15 cellular contexts compared by ENCODE assay signal in the genomic region with DNA sequence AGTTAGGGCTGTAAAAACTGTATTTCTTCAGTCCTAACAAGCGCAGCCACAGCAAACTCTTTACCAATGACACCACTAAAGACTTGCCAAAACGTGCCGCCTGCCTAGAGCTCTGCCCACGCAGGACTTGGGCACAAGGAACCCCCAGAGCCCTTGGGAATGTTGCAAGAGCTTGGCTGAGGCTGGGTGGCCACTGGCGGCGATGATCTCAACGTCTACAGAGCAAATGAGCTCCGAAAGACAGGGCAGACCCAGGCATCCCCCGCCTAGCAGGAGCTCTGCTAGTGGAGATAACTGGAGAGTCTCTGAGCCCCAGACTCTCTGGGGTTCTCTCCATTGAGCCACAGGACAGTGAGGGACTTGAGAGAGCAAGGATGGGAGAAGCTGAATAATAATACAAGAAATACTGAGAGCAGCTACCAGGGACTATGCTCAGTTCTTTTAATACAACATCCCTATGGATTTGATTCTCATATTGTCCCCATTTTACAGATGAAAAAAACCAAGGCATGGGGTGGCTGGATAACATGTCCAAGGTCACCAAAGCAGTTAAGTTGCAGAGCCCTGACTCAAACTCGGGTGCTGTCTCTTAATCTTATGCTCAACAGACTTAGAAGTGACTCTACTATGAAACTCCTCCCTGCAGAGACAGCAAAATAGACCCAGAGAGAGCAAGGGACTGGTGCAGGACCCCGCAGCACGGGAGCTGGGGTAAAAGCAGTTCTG. TPM values are rescaled to one million over a fixed set of nuclear protein-coding genes. Genes with fewer than 3 reads are reported as not detected.
DNase-seq lines count a peak whose midpoint lies in the region; ATAC-seq, FAIRE-seq and TF ChIP-seq lines count a peak whose summit lies in the region.
"Had no signal": no experiment of that assay in that cellular context is flagged by ENCODE, and none has a peak within 500 bp of the region (broad histone marks: within the 10 kb centered on the region; RNA-seq: fewer than 3 reads in every experiment).

No MANE protein-coding gene starts in this region.

- H3K4me3 Mint-ChIP-seq in neural progenitor cell, result no peak overlapping the region
- H3K4me3 Mint-ChIP-seq: activated CD4-positive, alpha-beta T cell treated with anti-CD3 and anti-CD28 coated beads for 36 hours; effector memory CD8-positive, alpha-beta T cell; H9; nephron had no signal

- TF ChIP-seq CTCF in AG09309 (IDR thresholded peaks at IDR 0.05; ENCODE audit: control insufficient read depth, insufficient read depth, low read depth, low read length, missing control alignments), result no peak
- no peak for TF ChIP-seq CTCF in PC-9 (conservative IDR thresholded peaks at IDR 0.05)
- no peak for TF ChIP-seq CTCF in H1 (IDR thresholded peaks at IDR 0.05; ENCODE audit: control extremely low read depth in 1 of 3, insufficient read depth in 1 of 3, low read depth in 1 of 3, low read length in 3 of 3)
- TF ChIP-seq CTCF in neural progenitor cell (IDR thresholded peaks at IDR 0.05), result no peak

- H3K23me2 ChIP-seq in H1 (ENCODE audit: low read depth, low read length), result no peaks in the 10 kb centered on the region

- no peak overlapping the region for H2BK20ac ChIP-seq in H1 (ENCODE audit: low read length)

- no peak for TF ChIP-seq POLR2A in H1 (IDR thresholded peaks at IDR 0.05; ENCODE audit: control extremely low read depth in 1 of 2, low read depth in 2 of 2, low read length in 2 of 2)

- no peaks in the 10 kb centered on the region for H3K9me3 Mint-ChIP-seq in neural progenitor cell
- H3K9me3 Mint-ChIP-seq: effector memory CD8-positive, alpha-beta T cell; H9; nephron had no signal

- H3F3A ChIP-seq in PC-9 (ENCODE audit: insufficient read depth, low read depth) (peaks cover 57% of the 10 kb centered on the region; the same call in 1 of the 2 replicates), neural progenitor cell (ENCODE audit: low read depth) (peaks cover 5% of the 10 kb centered on the region)

- peaks cover 37% of the 10 kb centered on the region for H3K4me1 Mint-ChIP-seq in neural progenitor cell

- H2AFZ ChIP-seq in PC-9, result no peak overlapping the region
- H2AFZ ChIP-seq in H1 (ENCODE audit: low read length), result no peak overlapping the region
- H2AFZ ChIP-seq in neural progenitor cell (replicated peaks), result no peak overlapping the region

- H3K4me3 ChIP-seq in AG09309 (ENCODE audit: control insufficient read depth, low read depth, low read length) (no peak overlapping the region), PC-9 (no peak overlapping the region), H1 (ENCODE audit: extremely low read depth in 1 of 4, insufficient read depth in 2 of 4, low read depth in 3 of 4, low read length in 4 of 4) (no peak overlapping the region), neural progenitor cell (no peak overlapping the region)

- H3K79me2 ChIP-seq in PC-9 (ENCODE audit: low read depth) (peaks cover 95% of the 10 kb centered on the region), H1 (ENCODE audit: control insufficient read depth in 1 of 2, insufficient read depth in 2 of 2, low read length in 2 of 2) (peaks cover 0 to 28% of the 10 kb centered on the region in 2 experiments; a peak in 1 of 4 replicates), neural progenitor cell (ENCODE audit: low read depth) (no peaks in the 10 kb centered on the region)

- H3K9ac ChIP-seq in H1 (replicated peaks in 1 of 4; ENCODE audit: extremely low read depth in 1 of 4, low read depth in 3 of 4, low read length in 3 of 4), result no peak overlapping the region
- no peak overlapping the region for H3K9ac ChIP-seq in neural progenitor cell

- no peaks in the 10 kb centered on the region for H3K36me3 ChIP-seq in PC-9 (ENCODE audit: low read depth)
- no peaks in the 10 kb centered on the region for H3K36me3 ChIP-seq in H1 (ENCODE audit: control insufficient read depth in 2 of 4, insufficient read depth in 4 of 4, low read length in 3 of 4)
- no peaks in the 10 kb centered on the region for H3K36me3 ChIP-seq in neural progenitor cell

- no peak overlapping the region for H3K56ac ChIP-seq in H1 (replicated peaks; ENCODE audit: insufficient read length, low read depth, low read length)

- H3K23ac ChIP-seq in H1 (ENCODE audit: insufficient read length), result no peak overlapping the region

- H4K8ac ChIP-seq in H1 (ENCODE audit: extremely low read depth, insufficient read depth, low read length), result peak overlapping the region; percentile 92

- H2BK12ac ChIP-seq in H1 (ENCODE audit: low read depth, low read length), result no peak overlapping the region

- no peak for TF ChIP-seq EP300 in H1 (IDR thresholded peaks at IDR 0.05; ENCODE audit: borderline replicate concordance in 1 of 2, low read depth in 2 of 2, low read length in 2 of 2)

- H2BK120ac ChIP-seq in H1 (replicated peaks; ENCODE audit: low read depth, low read length), result no peak overlapping the region

- peaks cover 18% of the 10 kb centered on the region for H3K27me3 Mint-ChIP-seq in neural progenitor cell (ENCODE audit: insufficient read depth, low read depth)
- H3K27me3 Mint-ChIP-seq: activated CD4-positive, alpha-beta T cell treated with anti-CD3 and anti-CD28 coated beads for 36 hours had no signal

- H3K27ac Mint-ChIP-seq in neural progenitor cell, result peak overlapping the region; percentile 42
- H3K27ac Mint-ChIP-seq: activated CD4-positive, alpha-beta T cell treated with anti-CD3 and anti-CD28 coated beads for 36 hours; effector memory CD8-positive, alpha-beta T cell; nephron had no signal

- no peak overlapping the region for H4K91ac ChIP-seq in H1 (replicated peaks; ENCODE audit: insufficient read length, low read length)

- H3K14ac ChIP-seq in H1 (ENCODE audit: insufficient read length), result no peak overlapping the region

- H3K4me2 ChIP-seq in PC-9 (peak overlapping the region; percentile 49), H1 (ENCODE audit: insufficient read depth in 1 of 2, low read depth in 2 of 2, low read length in 2 of 2) (no peak overlapping the region), neural progenitor cell (no peak overlapping the region)

- H2BK5ac ChIP-seq in H1 (ENCODE audit: low read depth, low read length), result no peak overlapping the region; the same call in 1 of the 2 replicates

- H3K27me3 ChIP-seq in PC-9 (ENCODE audit: insufficient read depth, low read depth) (no peaks in the 10 kb centered on the region), H1 (replicated peaks in 1 of 4; ENCODE audit: control insufficient read depth in 3 of 4, extremely low read depth in 1 of 4, insufficient read depth in 3 of 4, low read length in 3 of 4) (no peaks in the 10 kb centered on the region), neural progenitor cell (no peaks in the 10 kb centered on the region)

- no peak overlapping the region for H2AK5ac ChIP-seq in H1 (ENCODE audit: low read depth, low read length)

- H3K27ac ChIP-seq in PC-9 (peak overlapping the region; percentile 93), H1 (ENCODE audit: low read depth, low read length) (no peak overlapping the region), neural progenitor cell (no peak overlapping the region)
- H3K27ac ChIP-seq: C4-2B had no signal

- no TSS peak for BruUV-seq in PC-9 (replicated peaks; lab: Mats Ljungman, UMichigan)

- POLR2A ChIA-PET in PC-9 (lab: Charles Lee; ENCODE audit: unreplicated experiment) (interaction anchor here (0.5 to 0.6 kb wide), 2 partner anchors 24 to 347 kb away, joined by 3 to 8 read pairs; no protein-coding TSS in a partner anchor), H1 (lab: Charles Lee; ENCODE audit: partially characterized antibody) (interaction anchor here (0.8 to 2.9 kb wide), 3 partner anchors 9 to 19 kb away, joined by 3 to 8 read pairs (median 4); no protein-coding TSS in a partner anchor)

- H3K4me1 ChIP-seq in PC-9 (replicated peaks; ENCODE audit: insufficient read depth), result peaks cover 99% of the 10 kb centered on the region
- peaks cover 5 to 15% (median 12%) of the 10 kb centered on the region in 4 experiments for H3K4me1 ChIP-seq in H1 (replicated peaks in 1 of 4; ENCODE audit: control insufficient read depth in 3 of 4, insufficient read depth in 4 of 4, low read length in 3 of 4)
- H3K4me1 ChIP-seq in neural progenitor cell, result peaks cover 8% of the 10 kb centered on the region

- no peaks in the 10 kb centered on the region for H3K9me2 ChIP-seq in PC-9 (ENCODE audit: insufficient read depth)

- CTCF ChIA-PET in PC-9 (lab: Charles Lee) (no interaction called here), H1 (lab: Charles Lee; ENCODE audit: partially characterized antibody) (interaction anchor here (1.2 to 5.4 kb wide), 6 partner anchors 9 to 31 kb away, joined by 3 to 43 read pairs (median 3); no protein-coding TSS in a partner anchor)

- no peak for FAIRE-seq in H1 (lab: Jason Lieb, UNC)

- H3K9me3 ChIP-seq in PC-9 (ENCODE audit: insufficient read depth, low read depth), result no peaks in the 10 kb centered on the region
- H3K9me3 ChIP-seq in H1 (ENCODE audit: insufficient read depth in 2 of 2, low read depth in 1 of 2, low read length in 1 of 2), result no peaks in the 10 kb centered on the region
- H3K9me3 ChIP-seq in neural progenitor cell (ENCODE audit: low read depth), result no peaks in the 10 kb centered on the region

- H3K18ac ChIP-seq in H1 (ENCODE audit: extremely low read depth, low read length), result peak overlapping the region; percentile 19; the same call in 1 of the 2 replicates

- 78% methylated on average over 12 of the region's 12 CpGs; no CpG with 5 or more reads in 1 of the 2 experiments for WGBS in H1 (ENCODE audit: extremely low coverage in 1 of 2, insufficient coverage in 1 of 2, insufficient read length in 1 of 2, insufficient replicate concordance in 2 of 2, low coverage in 1 of 2, low lambda C conversion rate in 2 of 2, missing lambda C conversion rate in 1 of 2), 2 experiments

- no peak overlapping the region; the same call in 1 of the 2 replicates for H2BK15ac ChIP-seq in H1 (ENCODE audit: low read length)

- ATAC-seq in GM21360 (IDR thresholded peaks at IDR 0.05; ENCODE audit: unreplicated experiment), result no peak
- ATAC-seq: activated CD4-positive, alpha-beta T cell treated with anti-CD3 and anti-CD28 coated beads for 36 hours; effector memory CD8-positive, alpha-beta T cell; stimulated activated naive CD8-positive, alpha-beta T cell treated with anti-CD3 and anti-CD28 coated beads, Interleukin-15, Interleukin-2, amounts not matched to agents 100 U/mL and 50 U/mL, for 24 hours had no signal

- intact Hi-C loops in PC-9 (cut with micrococcal nuclease; ENCODE audit: unreplicated experiment), result no loop called here

- peaks cover 8% of the 10 kb centered on the region for H3K79me1 ChIP-seq in H1 (ENCODE audit: low read depth, low read length)

- DNase-seq in AG09309 (ENCODE audit: low read depth), result peak; percentile 66
- DNase-seq in PC-9, result no peak
- no peak for DNase-seq in H1 (ENCODE audit: low read depth in 1 of 2, low spot score in 2 of 2)
- no peak for DNase-seq in neural progenitor cell (ENCODE audit: low spot score)
- DNase-seq in medulla oblongata (ENCODE audit: extremely low spot score), result no peak
- no peak for DNase-seq in nucleus accumbens (lab: John Stamatoyannopoulos, UW)
- DNase-seq in NCI-H2081 (lab: John Stamatoyannopoulos, UW), result no peak
- DNase-seq: effector memory CD8-positive, alpha-beta T cell; H9; NCI-H524; stimulated activated naive CD8-positive, alpha-beta T cell treated with anti-CD3 and anti-CD28 coated beads, Interleukin-15, Interleukin-2, amounts not matched to agents 100 U/mL and 50 U/mL, for 24 hours had no signal

- H4K20me1 ChIP-seq in PC-9 (ENCODE audit: insufficient read depth) (peaks cover 5% of the 10 kb centered on the region; the same call in 1 of the 2 replicates), H1 (replicated peaks in 1 of 2; ENCODE audit: control insufficient read depth in 1 of 2, insufficient read depth in 2 of 2, low read length in 2 of 2) (peaks cover 0 to 3% of the 10 kb centered on the region in 2 experiments), neural progenitor cell (ENCODE audit: low read depth) (no peaks in the 10 kb centered on the region)

- no peak for TF ChIP-seq RAD21 in H1 (IDR thresholded peaks at IDR 0.05 in 1 of 2, conservative IDR thresholded peaks at IDR 0.05 in 1 of 2; ENCODE audit: low read depth in 2 of 2, low read length in 2 of 2)

- H3K4ac ChIP-seq in H1 (replicated peaks; ENCODE audit: insufficient read length, low read depth, low read length), result no peak overlapping the region

- no peaks in the 10 kb centered on the region for H3K36me3 Mint-ChIP-seq in neural progenitor cell

- H4K5ac ChIP-seq in H1 (ENCODE audit: insufficient read length, low read depth, low read length), result no peak overlapping the region

RNA-seq across cellular contexts. Expression of gene SHB, which starts 32.5 kb away (rescaled TPM):
- 22.7 and 23.8 TPM in 2 replicates for total RNA-seq in PC-9 (2021)
- total RNA-seq in H1 (2021; fragmentation: NEBNext Ultra II Directional; extraction: Animal tissue kit (Norgen Biotek cat#: 25700)), result 12.6 and 13.7 TPM in 2 replicates
- 4.1 and 7.1 TPM in 2 replicates for polyA plus RNA-seq in H1 (2011; rRNA removed)
- 7.7 TPM for polyA plus RNA-seq in H1 (2011; cell fraction: cytosol; rRNA removed)
- polyA plus RNA-seq in H1 (2011; cell fraction: nucleus; rRNA removed), result 8.0 TPM
- polyA plus RNA-seq in H1 (2012, experiment 1 of 2), result 5.9 to 8.4 TPM (median 7.6 TPM) in 4 replicates
- polyA plus RNA-seq in H1 (2012, experiment 2 of 2), result 6.2 TPM
- polyA plus RNA-seq in H1 (2013, experiment 1 of 2), result 4.7 TPM
- polyA plus RNA-seq in H1 (2013, experiment 2 of 2), result 5.2 TPM
- 3.8 and 6.1 TPM in 2 replicates for polyA minus RNA-seq in H1 (2011; rRNA and poly(A)+ RNA removed)
- 9.8 TPM for polyA minus RNA-seq in H1 (2011; cell fraction: cytosol; rRNA and poly(A)+ RNA removed)
- 12.9 TPM for polyA minus RNA-seq in H1 (2011; cell fraction: nucleus; rRNA and poly(A)+ RNA removed)
- total RNA-seq in neural progenitor cell (ENCODE audit: low replicate concordance), result 1.1 and 4.1 TPM in 2 replicates
